2 cellular contexts compared by ENCODE assay signal in genomic region chr19:38204728-38205127, GRCh38.
A peak's percentile ranks its signal among the peaks of the same experiment; 100 is the strongest.
TF ChIP-seq lines count a peak whose summit lies in the region.

No MANE protein-coding gene starts in this region.

TF ChIP-seq in HEK293T, 16 proteins besides CTCF, POLR2A, EP300 and RAD21 (continued from another document):
- TF ChIP-seq PKNOX1 (IDR thresholded peaks at IDR 0.05) = peak; percentile 75

TF ChIP-seq in GM12878, 131 proteins besides CTCF, POLR2A, EP300 and RAD21 (continued from another document):
- TF ChIP-seq, protein P1, sequence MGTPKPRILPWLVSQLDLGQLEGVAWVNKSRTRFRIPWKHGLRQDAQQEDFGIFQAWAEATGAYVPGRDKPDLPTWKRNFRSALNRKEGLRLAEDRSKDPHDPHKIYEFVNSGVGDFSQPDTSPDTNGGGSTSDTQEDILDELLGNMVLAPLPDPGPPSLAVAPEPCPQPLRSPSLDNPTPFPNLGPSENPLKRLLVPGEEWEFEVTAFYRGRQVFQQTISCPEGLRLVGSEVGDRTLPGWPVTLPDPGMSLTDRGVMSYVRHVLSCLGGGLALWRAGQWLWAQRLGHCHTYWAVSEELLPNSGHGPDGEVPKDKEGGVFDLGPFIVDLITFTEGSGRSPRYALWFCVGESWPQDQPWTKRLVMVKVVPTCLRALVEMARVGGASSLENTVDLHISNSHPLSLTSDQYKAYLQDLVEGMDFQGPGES (IDR thresholded peaks at IDR 0.05) = no peak
- TF ChIP-seq PML (IDR thresholded peaks at IDR 0.05; ENCODE audit: low read length) (no peak), NRF1 (conservative IDR thresholded peaks at IDR 0.05; ENCODE audit: low read depth, low read length) (no peak), ETV6 (conservative IDR thresholded peaks at IDR 0.05 in 1 of 2, IDR thresholded peaks at IDR 0.05 in 1 of 2; ENCODE audit: borderline replicate concordance in 1 of 2, low read depth in 1 of 2) (no peak), PAX5 (IDR thresholded peaks at IDR 0.05; ENCODE audit: borderline replicate concordance, low read depth, low read length) (no peak)
